ENCODE assay signal across 24 cellular contexts in genomic region chr12:108578813-108579212, GRCh38. TPM values are rescaled to one million over a fixed set of nuclear protein-coding genes. Genes with fewer than 3 reads are reported as not detected.
A peak's percentile ranks its signal among the peaks of the same experiment; 100 is the strongest.
DNase-seq lines count a peak whose midpoint lies in the region; ATAC-seq, FAIRE-seq and TF ChIP-seq lines count a peak whose summit lies in the region.
"Had no signal": no experiment of that assay in that cellular context is flagged by ENCODE, and none has a peak within 500 bp of the region (broad histone marks: within the 10 kb centered on the region; RNA-seq: fewer than 3 reads in every experiment).

No MANE protein-coding gene starts in this region.

- no peaks in the 10 kb centered on the region for H3K27me3 Mint-ChIP-seq in CD4-positive, CD25-positive, alpha-beta regulatory T cell
- H3K27me3 Mint-ChIP-seq in natural killer cell (ENCODE audit: low read depth in 2 of 2), result peaks cover 0 to 10% of the 10 kb centered on the region in 2 donors
- H3K27me3 Mint-ChIP-seq in T-helper 17 cell, result no peaks in the 10 kb centered on the region

- no peaks in the 10 kb centered on the region for H3K27me3 ChIP-seq in CD4-positive, CD25-positive, alpha-beta regulatory T cell (ENCODE audit: control insufficient read depth, insufficient read depth, low read length)
- H3K27me3 ChIP-seq in K562 (ENCODE audit: control insufficient read depth in 2 of 2, insufficient read depth in 2 of 2, low read length in 2 of 2), result peaks cover 2 to 22% of the 10 kb centered on the region in 2 experiments; a peak in 4 of 5 replicates
- peaks cover 3% of the 10 kb centered on the region for H3K27me3 ChIP-seq in foreskin keratinocyte
- H3K27me3 ChIP-seq: hepatocyte, stomach, tibial nerve had no signal

- no peaks in the 10 kb centered on the region; the same call in 1 of the 2 replicates for H4K20me1 ChIP-seq in K562 (replicated peaks; ENCODE audit: control insufficient read depth, insufficient read depth, low read length)

- no peak overlapping the region for H3K4me3 Mint-ChIP-seq in CD4-positive, CD25-positive, alpha-beta regulatory T cell
- H3K4me3 Mint-ChIP-seq in natural killer cell (no peak overlapping the region), T-helper 17 cell (no peak overlapping the region)

- no peak for DNase-seq in CD4-positive, CD25-positive, alpha-beta regulatory T cell
- DNase-seq in K562 (ENCODE audit: extremely low read depth in 1 of 4, low spot score in 3 of 4) (no peak), natural killer cell (no peak), amniotic stem cell (lab: John Stamatoyannopoulos, UW) (no peak), foreskin keratinocyte (no peak), NCI-H1694 (lab: John Stamatoyannopoulos, UW) (no peak), T-helper 17 cell (no peak)
- DNase-seq: activated CD4-positive, alpha-beta T cell treated with anti-CD3 and anti-CD28 coated beads for 4 hours; activated CD8-positive, alpha-beta memory T cell treated with anti-CD3 and anti-CD28 coated beads, Interleukin-2, amount 50 U/mL, for 48 hours; activated gamma-delta T cell treated with Interleukin-2 at 50 U/mL for 16 hours; DMS79 treated with DMSO at 0.1 percent for 48 hours; effector CD4-positive, alpha-beta T cell; left ventricle myocardium superior; NCI-H1105 treated with DMSO at 0.1 percent for 48 hours; NCI-H446; SHP77; stimulated activated CD4-positive, alpha-beta T cell treated with anti-CD3 and anti-CD28 coated beads, Interleukin-2, amount 100 ng/mL, for 48 hours; stomach had no signal

- peaks cover 0 to 2% (median 0%) of the 10 kb centered on the region in 7 donors for H3K9me3 Mint-ChIP-seq in CD4-positive, CD25-positive, alpha-beta regulatory T cell
- H3K9me3 Mint-ChIP-seq in natural killer cell, result peaks cover 8 to 11% of the 10 kb centered on the region in 2 donors

- no peak overlapping the region for H2AFZ ChIP-seq in K562 (ENCODE audit: low read depth, low read length)
- H2AFZ ChIP-seq: hepatocyte had no signal

- WGBS in K562 (ENCODE audit: insufficient coverage, low coverage, missing lambda C conversion rate), result 3% methylated on average over 3 of the region's 3 CpGs

- TF ChIP-seq EP300 in K562 (IDR thresholded peaks at IDR 0.05; ENCODE audit: low read length), result no peak

- no peak overlapping the region for H3K27ac ChIP-seq in CD4-positive, CD25-positive, alpha-beta regulatory T cell (ENCODE audit: insufficient read depth, low read length, poor library complexity, severe bottlenecking)
- H3K27ac ChIP-seq in HEK293 (ENCODE audit: extremely low read depth, low read depth, low read length) (no peak overlapping the region), K562 (ENCODE audit: extremely low read depth, low read depth, low read length) (no peak overlapping the region), foreskin keratinocyte (no peak overlapping the region)
- H3K27ac ChIP-seq: stomach had no signal

- no peak overlapping the region for H3K4me2 ChIP-seq in K562 (ENCODE audit: insufficient read depth, low read length)
- H3K4me2 ChIP-seq: hepatocyte had no signal

- H3K36me3 ChIP-seq in CD4-positive, CD25-positive, alpha-beta regulatory T cell (ENCODE audit: control insufficient read depth, insufficient read depth, low read length), result no peaks in the 10 kb centered on the region
- H3K36me3 ChIP-seq in HEK293 (ENCODE audit: control insufficient read depth in 2 of 2, insufficient read depth in 1 of 2, low read length in 2 of 2) (no peaks in the 10 kb centered on the region), K562 (ENCODE audit: control insufficient read depth, insufficient read depth, low read length) (no peaks in the 10 kb centered on the region)
- H3K36me3 ChIP-seq: stomach, tibial nerve had no signal

- BruUV-seq in K562 (replicated peaks; lab: Mats Ljungman, UMichigan), result no TSS peak

- H3K9me3 ChIP-seq in CD4-positive, CD25-positive, alpha-beta regulatory T cell (ENCODE audit: control insufficient read depth in 2 of 2, low read length in 2 of 2), result no peaks in the 10 kb centered on the region
- H3K9me3 ChIP-seq in HEK293 (ENCODE audit: control insufficient read depth, insufficient read depth, low read depth, low read length) (no peaks in the 10 kb centered on the region), K562 (replicated peaks; ENCODE audit: control insufficient read depth, insufficient read depth, low read depth, low read length) (no peaks in the 10 kb centered on the region), T-helper 17 cell (ENCODE audit: control insufficient read depth, low read length, poor library complexity, severe bottlenecking) (no peaks in the 10 kb centered on the region)
- H3K9me3 ChIP-seq: stomach, tibial nerve had no signal

- H3K36me3 Mint-ChIP-seq in CD4-positive, CD25-positive, alpha-beta regulatory T cell, result no peaks in the 10 kb centered on the region
- H3K36me3 Mint-ChIP-seq in natural killer cell, result no peaks in the 10 kb centered on the region
- H3K36me3 Mint-ChIP-seq in T-helper 17 cell (ENCODE audit: low read depth), result peaks cover 3% of the 10 kb centered on the region

- intact Hi-C loops in K562 (cut with micrococcal nuclease) (no loop called here), natural killer cell (cut with micrococcal nuclease) (no loop called here)

- H3K4me1 ChIP-seq in CD4-positive, CD25-positive, alpha-beta regulatory T cell (ENCODE audit: control insufficient read depth, insufficient read depth, low read length, poor library complexity, severe bottlenecking), result no peaks in the 10 kb centered on the region
- H3K4me1 ChIP-seq in HEK293 (ENCODE audit: control insufficient read depth, insufficient read depth, low read length), result no peaks in the 10 kb centered on the region
- peaks cover 0 to 5% of the 10 kb centered on the region in 2 experiments; a peak in 1 of 5 replicates for H3K4me1 ChIP-seq in K562 (replicated peaks in 1 of 2; ENCODE audit: control insufficient read depth in 2 of 2, insufficient read depth in 2 of 2, low read length in 2 of 2)
- no peaks in the 10 kb centered on the region for H3K4me1 ChIP-seq in foreskin keratinocyte
- H3K4me1 ChIP-seq: stomach had no signal

- CTCF ChIA-PET in HEK293 (lab: Yijun Ruan, JAX) (no interaction called here), K562 (lab: Yijun Ruan, JAX; ENCODE audit: low intra/inter-chr PET ratio) (interaction anchor here (0.7 kb wide), 1 partner anchor 366 kb away, joined by 3 read pairs; no protein-coding TSS in a partner anchor)

- FAIRE-seq in K562 (lab: Jason Lieb, UNC), result no peak
- FAIRE-seq: frontal cortex had no signal

- in situ Hi-C loops in K562 (cut with MboI), result no loop called here

- peak overlapping the region in 2 of 3 donors; percentile 34 to 72 for H3K27ac Mint-ChIP-seq in CD4-positive, CD25-positive, alpha-beta regulatory T cell
- H3K27ac Mint-ChIP-seq in natural killer cell (peak overlapping the region; percentile 61 to 72), T-helper 17 cell (no peak overlapping the region)

- 0 out of 4 replicates have a peak overlapping the region, but pooled peaks of 1 of the 2 experiments have one; percentile 11 for H3K9ac ChIP-seq in K562 (ENCODE audit: insufficient read depth in 1 of 2, low read depth in 2 of 2, low read length in 2 of 2)

- no peaks in the 10 kb centered on the region for H3K9me1 ChIP-seq in K562 (ENCODE audit: control insufficient read depth, insufficient read depth, low read length)

- POLR2A ChIA-PET in HEK293 (lab: Yijun Ruan, JAX) (no interaction called here), K562 (lab: Yijun Ruan, JAX) (interaction anchor here (1.2 kb wide), 1 partner anchor 38 kb away, joined by 6 read pairs; no protein-coding TSS in a partner anchor)

- H3K4me3 ChIP-seq in CD4-positive, CD25-positive, alpha-beta regulatory T cell (ENCODE audit: low read depth, low read length), result no peak overlapping the region
- H3K4me3 ChIP-seq in HEK293 (ENCODE audit: low read depth, low read length) (no peak overlapping the region), K562 (no peak overlapping the region)
- H3K4me3 ChIP-seq: hepatocyte, stomach, tibial nerve had no signal

- H3K4me1 Mint-ChIP-seq in CD4-positive, CD25-positive, alpha-beta regulatory T cell, result peaks cover 0 to 20% (median 7%) of the 10 kb centered on the region in 4 donors
- H3K4me1 Mint-ChIP-seq in natural killer cell, result peaks cover 5 to 16% of the 10 kb centered on the region in 2 donors
- H3K4me1 Mint-ChIP-seq in T-helper 17 cell, result peaks cover 20% of the 10 kb centered on the region

- TF ChIP-seq CTCF in HEK293 (tag by site-specific recombination; IDR thresholded peaks at IDR 0.05) (no peak), K562 (IDR thresholded peaks at IDR 0.05 in 2 of 3, conservative IDR thresholded peaks at IDR 0.05 in 1 of 3; ENCODE audit: insufficient read depth in 2 of 3, low read depth in 1 of 3, low read length in 3 of 3) (no peak), natural killer cell (IDR thresholded peaks at IDR 0.05) (no peak), foreskin keratinocyte (conservative IDR thresholded peaks at IDR 0.05) (no peak)

- TF ChIP-seq POLR2A in K562 (conservative IDR thresholded peaks at IDR 0.05), result no peak

- H3K79me2 ChIP-seq in K562 (ENCODE audit: control insufficient read depth, insufficient read depth, low read length), result no peaks in the 10 kb centered on the region
- H3K79me2 ChIP-seq: hepatocyte had no signal

- no peak for TF ChIP-seq RAD21 in K562 (CRISPR knock-in tag; conservative IDR thresholded peaks at IDR 0.05 in 1 of 2, IDR thresholded peaks at IDR 0.05 in 1 of 2)

- ATAC-seq in CD4-positive, CD25-positive, alpha-beta regulatory T cell (ENCODE audit: low read depth in 2 of 2), result no peak
- no peak for ATAC-seq in K562
- peak in 2 of 3 donors; percentile 17 to 44 for ATAC-seq in natural killer cell
- no peak for ATAC-seq in foreskin keratinocyte
- no peak for ATAC-seq in T-helper 17 cell
- ATAC-seq: esophagus mucosa, left ventricle myocardium superior had no signal

RNA-seq across cellular contexts. Expression of gene ISCU, which starts 16.4 kb away (rescaled TPM):
- total RNA-seq in CD4-positive, CD25-positive, alpha-beta regulatory T cell, result 173 TPM
- polyA plus RNA-seq in CD4-positive, CD25-positive, alpha-beta regulatory T cell, result 100 to 1,000 TPM; 241 to 295 (median 260) TPM
- 50.8 and 64.7 TPM in 2 replicates for total RNA-seq in K562 (2011; cell fraction: chromatin; rRNA removed; ENCODE audit: low replicate concordance)
- 37.6 and 42.7 TPM in 2 replicates for total RNA-seq in K562 (2011; cell fraction: nucleolus; rRNA removed)
- total RNA-seq in K562 (2011; cell fraction: nucleoplasm; rRNA removed), result 58.2 and 69.2 TPM in 2 replicates
- total RNA-seq in K562 (2014; rRNA removed) (92.5 and 136 TPM in 2 replicates), K562 (2014; rRNA removed; fragmentation: Illumina TruSeq; extraction: Trizol) (74.2 and 77.5 TPM in 2 replicates), K562 (2015; rRNA removed; fragmentation: Illumina TruSeq; extraction: Trizol) (75.6 and 77.3 TPM in 2 replicates), K562 (2021) (67.8 and 68.7 TPM in 2 replicates), natural killer cell (100 to 1,000 TPM in 1 of 3 donors, 10 to 100 TPM in 2; 86.9 to 103 (median 97.4) TPM), foreskin keratinocyte (90.7 and 93.3 TPM in 2 replicates), T-helper 17 cell (100 to 1,000 TPM; 139 to 177 TPM)
- polyA plus RNA-seq in K562 (2011; rRNA removed) (80.9 and 89.6 TPM in 2 replicates), K562 (2014; fragmentation: Illumina TruSeq; extraction: Trizol) (69.4 and 77.7 TPM in 2 replicates), K562 (2014; fragmentation: Nextera tagmentation; extraction: Ambion mirVana) (10 to 100 TPM; 15.9 to 19.8 TPM), K562 (2014; rRNA removed) (84.7 and 86.8 TPM in 2 replicates), foreskin keratinocyte (105 and 115 TPM in 2 replicates)
- 36.5 and 59.5 TPM in 2 replicates for polyA plus RNA-seq in K562 (2011; cell fraction: cytosol; rRNA removed)
- polyA plus RNA-seq in K562 (2011; cell fraction: nucleus; rRNA removed), result 120 and 177 TPM in 2 replicates
- 76.7 and 87.8 TPM in 2 replicates for polyA plus RNA-seq in K562 (2012)
- polyA minus RNA-seq in K562 (2011; rRNA and poly(A)+ RNA removed), result 65.3 and 73.2 TPM in 2 replicates
- polyA minus RNA-seq in K562 (2011; cell fraction: cytosol; rRNA and poly(A)+ RNA removed), result 16.6 and 26.3 TPM in 2 replicates
- 25.0 and 57.6 TPM in 2 replicates for polyA minus RNA-seq in K562 (2011; cell fraction: nucleus; rRNA and poly(A)+ RNA removed)

RNA-seq across cellular contexts. Expression of gene SART3, which starts 17.8 kb away (rescaled TPM):
- total RNA-seq in CD4-positive, CD25-positive, alpha-beta regulatory T cell, result 107 TPM
- polyA plus RNA-seq in CD4-positive, CD25-positive, alpha-beta regulatory T cell, result 10 to 100 TPM; 25.3 to 37.6 (median 32.2) TPM
- total RNA-seq in K562 (2011; cell fraction: chromatin; rRNA removed; ENCODE audit: low replicate concordance), result 295 and 336 TPM in 2 replicates
- total RNA-seq in K562 (2011; cell fraction: nucleolus; rRNA removed), result 193 and 203 TPM in 2 replicates
- 258 and 314 TPM in 2 replicates for total RNA-seq in K562 (2011; cell fraction: nucleoplasm; rRNA removed)
- total RNA-seq in K562 (2014; rRNA removed), result 167 and 396 TPM in 2 replicates
- 64.7 and 66.7 TPM in 2 replicates for total RNA-seq in K562 (2014; rRNA removed; fragmentation: Illumina TruSeq; extraction: Trizol)
- total RNA-seq in K562 (2015; rRNA removed; fragmentation: Illumina TruSeq; extraction: Trizol), result 103 and 104 TPM in 2 replicates
- total RNA-seq in K562 (2021), result 63.2 and 72.6 TPM in 2 replicates
- 32.1 and 33.7 TPM in 2 replicates for polyA plus RNA-seq in K562 (2011; rRNA removed)
- 11.9 and 18.3 TPM in 2 replicates for polyA plus RNA-seq in K562 (2011; cell fraction: cytosol; rRNA removed)
- 128 and 132 TPM in 2 replicates for polyA plus RNA-seq in K562 (2011; cell fraction: nucleus; rRNA removed)
- 43.0 and 62.6 TPM in 2 replicates for polyA plus RNA-seq in K562 (2012)
- 54.4 and 56.7 TPM in 2 replicates for polyA plus RNA-seq in K562 (2014; fragmentation: Illumina TruSeq; extraction: Trizol)
- polyA plus RNA-seq in K562 (2014; fragmentation: Nextera tagmentation; extraction: Ambion mirVana), result 1 to 10 TPM; 8.9 to 9.9 TPM
- polyA plus RNA-seq in K562 (2014; rRNA removed), result 52.6 and 58.4 TPM in 2 replicates
- 73.9 and 94.6 TPM in 2 replicates for polyA minus RNA-seq in K562 (2011; rRNA and poly(A)+ RNA removed)
- 27.6 and 31.6 TPM in 2 replicates for polyA minus RNA-seq in K562 (2011; cell fraction: cytosol; rRNA and poly(A)+ RNA removed)
- polyA minus RNA-seq in K562 (2011; cell fraction: nucleus; rRNA and poly(A)+ RNA removed), result 152 and 195 TPM in 2 replicates
- total RNA-seq in natural killer cell, result 100 to 1,000 TPM in 1 of 3 donors, 10 to 100 TPM in 2; 76.5 to 107 (median 78.3) TPM
- 50.0 and 54.9 TPM in 2 replicates for total RNA-seq in foreskin keratinocyte
- polyA plus RNA-seq in foreskin keratinocyte, result 15.2 and 18.8 TPM in 2 replicates
- 100 to 1,000 TPM in 1 of 2 donors, 10 to 100 TPM in 1; 85.3 to 107 TPM for total RNA-seq in T-helper 17 cell

RNA-seq across cellular contexts. Expression of gene TMEM119, which starts 19.1 kb away (rescaled TPM):
- 5.9 TPM for total RNA-seq in CD4-positive, CD25-positive, alpha-beta regulatory T cell
- polyA plus RNA-seq in CD4-positive, CD25-positive, alpha-beta regulatory T cell, result 1 to 10 TPM in 2 of 4 donors, under 1 TPM in 1, not detected in 1; 0.90 to 3.5 (median 1.5) TPM
- not detected in 2 replicates for total RNA-seq in K562 (2011; cell fraction: chromatin; rRNA removed; ENCODE audit: low replicate concordance)
- not detected in 2 replicates for total RNA-seq in K562 (2011; cell fraction: nucleolus; rRNA removed)
- not detected in 2 replicates for total RNA-seq in K562 (2011; cell fraction: nucleoplasm; rRNA removed)
- not detected in 2 replicates for total RNA-seq in K562 (2014; rRNA removed)
- not detected in 2 replicates for total RNA-seq in K562 (2014; rRNA removed; fragmentation: Illumina TruSeq; extraction: Trizol)
- total RNA-seq in K562 (2015; rRNA removed; fragmentation: Illumina TruSeq; extraction: Trizol), result not detected in 2 replicates
- 0.18 TPM in 1 of 2 replicates, not detected in the other for total RNA-seq in K562 (2021)
- polyA plus RNA-seq in K562 (2011; rRNA removed), result not detected in 2 replicates
- polyA plus RNA-seq in K562 (2011; cell fraction: cytosol; rRNA removed), result 0.01 TPM in 1 of 2 replicates, not detected in the other
- polyA plus RNA-seq in K562 (2011; cell fraction: nucleus; rRNA removed), result not detected in 2 replicates
- 0.11 TPM in 1 of 2 replicates, not detected in the other for polyA plus RNA-seq in K562 (2012)
- polyA plus RNA-seq in K562 (2014; fragmentation: Illumina TruSeq; extraction: Trizol), result not detected in 2 replicates
- polyA plus RNA-seq in K562 (2014; fragmentation: Nextera tagmentation; extraction: Ambion mirVana), result not detected
- polyA plus RNA-seq in K562 (2014; rRNA removed), result not detected in 2 replicates
- polyA minus RNA-seq in K562 (2011; rRNA and poly(A)+ RNA removed), result not detected in 2 replicates
- polyA minus RNA-seq in K562 (2011; cell fraction: cytosol; rRNA and poly(A)+ RNA removed), result not detected in 2 replicates
- polyA minus RNA-seq in K562 (2011; cell fraction: nucleus; rRNA and poly(A)+ RNA removed), result not detected in 2 replicates
- 1 to 10 TPM in 1 of 3 donors, under 1 TPM in 2; 0.70 to 3.4 (median 0.71) TPM for total RNA-seq in natural killer cell
- total RNA-seq in foreskin keratinocyte, result not detected in 2 replicates
- polyA plus RNA-seq in foreskin keratinocyte, result 0.04 TPM in 1 of 2 replicates, not detected in the other
- 1 to 10 TPM; 3.9 to 5.0 TPM for total RNA-seq in T-helper 17 cell
- total RNA-seq: renal cortical epithelial cell had no signal

RNA-seq across cellular contexts. Expression of gene SELPLG, which starts 54.9 kb away (rescaled TPM):
- total RNA-seq in CD4-positive, CD25-positive, alpha-beta regulatory T cell, result 218 TPM
- 100 to 1,000 TPM; 722 to 844 (median 818) TPM for polyA plus RNA-seq in CD4-positive, CD25-positive, alpha-beta regulatory T cell
- 0.35 and 0.79 TPM in 2 replicates for total RNA-seq in K562 (2011; cell fraction: chromatin; rRNA removed; ENCODE audit: low replicate concordance)
- 1.1 and 1.5 TPM in 2 replicates for total RNA-seq in K562 (2011; cell fraction: nucleolus; rRNA removed)
- 0.59 and 0.69 TPM in 2 replicates for total RNA-seq in K562 (2011; cell fraction: nucleoplasm; rRNA removed)
- total RNA-seq in K562 (2014; rRNA removed) (1.7 and 3.4 TPM in 2 replicates), K562 (2014; rRNA removed; fragmentation: Illumina TruSeq; extraction: Trizol) (0.54 and 0.76 TPM in 2 replicates), K562 (2015; rRNA removed; fragmentation: Illumina TruSeq; extraction: Trizol) (10.2 TPM in 2 replicates), K562 (2021) (2.2 and 2.5 TPM in 2 replicates), natural killer cell (100 to 1,000 TPM; 179 to 201 (median 201) TPM), foreskin keratinocyte (0.25 and 0.34 TPM in 2 replicates), T-helper 17 cell (100 to 1,000 TPM in 1 of 2 donors, 10 to 100 TPM in 1; 91.3 to 131 TPM)
- polyA plus RNA-seq in K562 (2011; rRNA removed) (1.4 and 1.6 TPM in 2 replicates), K562 (2014; fragmentation: Illumina TruSeq; extraction: Trizol) (3.3 and 3.9 TPM in 2 replicates), K562 (2014; fragmentation: Nextera tagmentation; extraction: Ambion mirVana) (under 1 TPM; 0.22 to 0.34 TPM), K562 (2014; rRNA removed) (1.2 and 2.8 TPM in 2 replicates), foreskin keratinocyte (0.47 and 0.52 TPM in 2 replicates)
- 1.9 and 6.8 TPM in 2 replicates for polyA plus RNA-seq in K562 (2011; cell fraction: cytosol; rRNA removed)
- 0.60 and 0.92 TPM in 2 replicates for polyA plus RNA-seq in K562 (2011; cell fraction: nucleus; rRNA removed)
- polyA plus RNA-seq in K562 (2012), result 9.4 and 9.9 TPM in 2 replicates
- 0.48 and 1.1 TPM in 2 replicates for polyA minus RNA-seq in K562 (2011; rRNA and poly(A)+ RNA removed)
- 0.91 and 0.95 TPM in 2 replicates for polyA minus RNA-seq in K562 (2011; cell fraction: cytosol; rRNA and poly(A)+ RNA removed)
- polyA minus RNA-seq in K562 (2011; cell fraction: nucleus; rRNA and poly(A)+ RNA removed), result 0.27 and 0.44 TPM in 2 replicates

Comparison
In these comparisons a context has a peak if more than half of its experiments do, and no peak if none do; other contexts are left out.
1. ATAC-seq: peak in natural killer cell (2 of 3); none in CD4-positive, CD25-positive, alpha-beta regulatory T cell (0 of 2), K562 (single experiment), foreskin keratinocyte (single experiment) and T-helper 17 cell (single experiment).